In the genomic region with DNA sequence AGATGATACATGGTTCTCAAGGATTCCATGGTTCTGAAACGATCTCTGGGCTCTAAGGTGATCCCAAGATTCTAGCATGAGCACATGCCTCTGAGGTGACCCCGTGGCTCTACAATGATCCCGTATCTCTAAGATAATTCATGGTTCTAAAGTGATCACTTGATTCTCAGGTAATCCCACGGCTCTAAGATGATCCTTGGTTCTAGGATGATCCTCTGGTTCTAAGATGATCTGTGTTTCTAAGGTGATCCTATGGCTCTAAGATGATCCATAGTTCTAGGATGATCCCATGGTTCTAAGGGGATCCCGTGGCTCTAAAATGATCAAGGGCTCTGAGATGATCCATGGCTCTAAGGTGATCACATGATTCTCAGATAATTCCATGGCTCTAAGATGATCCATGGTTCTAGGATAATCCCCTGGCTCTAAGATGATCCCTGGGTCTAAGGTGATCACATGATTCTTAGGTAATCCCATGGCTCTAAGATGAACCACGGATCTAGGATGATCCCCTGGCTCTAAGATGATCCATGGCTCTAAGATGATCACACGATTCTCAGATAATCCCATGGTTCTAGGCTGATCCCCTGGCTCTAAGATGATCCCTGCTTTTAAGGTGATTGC, we compare ENCODE assay signal across 29 cellular contexts.
"Had no signal": no experiment of that assay in that cellular context is flagged by ENCODE, and none has a peak within 500 bp of the region (broad histone marks: within the 10 kb centered on the region; RNA-seq: fewer than 3 reads in every experiment).

No MANE protein-coding gene starts in this region.

- H3K9ac ChIP-seq: parathyroid adenoma had no signal

- H2AFZ ChIP-seq: parathyroid adenoma had no signal

- H3K4me1 ChIP-seq: psoas muscle, right lobe of liver, thyroid gland had no signal

- H3K27ac Mint-ChIP-seq: natural killer cell treated with Interleukin-12 subunit alpha and Interleukin-12 subunit beta and Interleukin-15 and Interleukin-18, amount 100 ng/mL, for 72 hours; nephron progenitor cell; progenitor cell of endocrine pancreas; stimulated activated memory B cell treated with anti-CD40 and anti-IgM and Interleukin-4, amounts not matched to agents 10 μg/mL and 1 μg/mL and 100 μg/mL, for 72 hours; stimulated activated naive CD8-positive, alpha-beta T cell treated with anti-CD3 and anti-CD28 coated beads, Interleukin-15, Interleukin-2, amounts not matched to agents 100 ng/mL and 50 ng/mL, for 24 hours had no signal

- H3K27ac ChIP-seq: neutrophil, ovary, parathyroid adenoma, psoas muscle, right lobe of liver, sigmoid colon, stomach, thoracic aorta, thyroid gland, tibial nerve, upper lobe of left lung, vagina had no signal

- H3K4me3 Mint-ChIP-seq: naive thymus-derived CD8-positive, alpha-beta T cell; natural killer cell treated with Interleukin-12 subunit alpha and Interleukin-12 subunit beta and Interleukin-15 and Interleukin-18, amount 100 ng/mL, for 72 hours; nephron progenitor cell; neural crest cell; stimulated activated memory B cell treated with anti-CD40 and anti-IgM and Interleukin-4, amounts not matched to agents 10 μg/mL and 1 μg/mL and 100 μg/mL, for 72 hours; stimulated activated naive CD8-positive, alpha-beta T cell treated with anti-CD3 and anti-CD28 coated beads, Interleukin-15, Interleukin-2, amounts not matched to agents 100 ng/mL and 50 ng/mL, for 24 hours had no signal

- H3K9me3 Mint-ChIP-seq: natural killer cell treated with Interleukin-12 subunit alpha and Interleukin-12 subunit beta and Interleukin-15 and Interleukin-18, amount 100 ng/mL, for 72 hours; stimulated activated memory B cell treated with anti-CD40 and anti-IgM and Interleukin-4, amounts not matched to agents 10 μg/mL and 1 μg/mL and 100 μg/mL, for 72 hours; stimulated activated naive CD8-positive, alpha-beta T cell treated with anti-CD3 and anti-CD28 coated beads, Interleukin-15, Interleukin-2, amounts not matched to agents 100 ng/mL and 50 ng/mL, for 24 hours had no signal

- H3K4me1 Mint-ChIP-seq: naive thymus-derived CD8-positive, alpha-beta T cell; neural crest cell had no signal

- H3K9me3 ChIP-seq: neutrophil, ovary, psoas muscle, right lobe of liver, sigmoid colon, stomach, thoracic aorta, thyroid gland, upper lobe of left lung, vagina had no signal

- H3K4me3 ChIP-seq: ovary, psoas muscle, right lobe of liver, sigmoid colon, stomach, thoracic aorta, thyroid gland, tibial nerve, upper lobe of left lung, vagina had no signal

- H3K79me2 ChIP-seq: parathyroid adenoma had no signal

- DNase-seq: naive thymus-derived CD8-positive, alpha-beta T cell; nephron progenitor cell; nucleus accumbens; ovary; posterior cingulate gyrus; right cardiac atrium; right lobe of liver; sigmoid colon; small intestine; stimulated activated CD4-positive, alpha-beta T cell treated with anti-CD3 and anti-CD28 coated beads, Interleukin-15, amount 100 ng/mL, for 24 hours; stimulated activated CD4-positive, alpha-beta T cell treated with anti-CD3 and anti-CD28 coated beads, Interleukin-2, amount 100 ng/mL, for 24 hours; stimulated activated CD4-positive, alpha-beta T cell treated with anti-CD3 and anti-CD28 coated beads, Interleukin-2, amount 100 ng/mL, for 48 hours; stimulated activated CD4-positive, alpha-beta T cell treated with anti-CD3 and anti-CD28 coated beads, Interleukin-4, amount 100 ng/mL, for 24 hours; stimulated activated naive CD4-positive, alpha-beta T cell; stomach; thyroid gland; trophoblast cell; upper lobe of left lung had no signal

- H3K36me3 ChIP-seq: ovary had no signal

- H3K27me3 ChIP-seq: ovary, right lobe of liver, sigmoid colon, stomach, thyroid gland, tibial nerve, upper lobe of left lung, vagina had no signal

- H3K27me3 Mint-ChIP-seq: naive thymus-derived CD8-positive, alpha-beta T cell; natural killer cell treated with Interleukin-12 subunit alpha and Interleukin-12 subunit beta and Interleukin-15 and Interleukin-18, amount 100 ng/mL, for 72 hours; stimulated activated memory B cell treated with anti-CD40 and anti-IgM and Interleukin-4, amounts not matched to agents 10 μg/mL and 1 μg/mL and 100 μg/mL, for 72 hours; stimulated activated naive CD8-positive, alpha-beta T cell treated with anti-CD3 and anti-CD28 coated beads, Interleukin-15, Interleukin-2, amounts not matched to agents 100 ng/mL and 50 ng/mL, for 24 hours had no signal
